8 cellular contexts compared by ENCODE assay signal in the genomic region with DNA sequence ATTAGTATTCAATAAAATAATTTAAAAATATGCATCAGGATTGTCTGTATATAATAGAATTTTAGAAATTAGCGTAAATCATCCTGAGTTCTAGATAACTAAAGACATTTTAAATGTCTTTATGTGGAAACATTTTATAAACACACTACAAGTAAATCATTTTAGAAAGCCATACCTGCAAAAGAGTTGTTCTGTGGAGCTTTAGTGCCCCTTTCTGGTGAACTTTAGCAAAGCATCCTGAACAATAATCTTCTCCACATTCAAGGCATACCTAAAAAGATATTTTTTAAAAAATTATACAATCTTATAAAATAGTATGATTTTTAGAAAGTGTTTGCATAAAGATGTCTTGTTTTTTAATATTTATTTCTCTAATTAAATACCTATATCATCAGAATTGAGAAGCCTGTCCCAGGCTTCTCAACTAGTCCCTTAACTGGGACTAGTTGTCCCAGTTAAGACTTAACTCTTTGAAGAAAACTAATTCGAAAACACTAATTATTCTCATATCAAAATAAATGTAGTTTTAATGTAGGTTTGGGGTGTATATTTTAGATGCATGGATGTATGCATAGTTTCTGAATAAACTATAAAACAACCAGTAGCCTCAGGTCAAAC. TPM values are rescaled to one million over a fixed set of nuclear protein-coding genes. Genes with fewer than 3 reads are reported as not detected.
DNase-seq lines count a peak whose midpoint lies in the region; ATAC-seq and TF ChIP-seq lines count a peak whose summit lies in the region.

No MANE protein-coding gene starts in this region.

- ATAC-seq in GM18502 (IDR thresholded peaks at IDR 0.05; ENCODE audit: poor library complexity, unreplicated experiment) (no peak), GM21529 (IDR thresholded peaks at IDR 0.05; ENCODE audit: unreplicated experiment) (no peak)

- H3K4me3 ChIP-seq in neural cell (ENCODE audit: low read length) = no peak overlapping the region

- no peak for TF ChIP-seq EP300 in neural cell (conservative IDR thresholded peaks at IDR 0.05; ENCODE audit: poor library complexity, severe bottlenecking)

- H3K36me3 ChIP-seq in neural cell (ENCODE audit: insufficient read depth, low read length) = no peaks in the 10 kb centered on the region

- no peaks in the 10 kb centered on the region for H3F3A ChIP-seq in neural cell (ENCODE audit: insufficient read depth, low read length, poor library complexity, severe bottlenecking)

- H2AFZ ChIP-seq in neural cell (ENCODE audit: low read depth, low read length) = no peak overlapping the region

- TF ChIP-seq RAD21 in neural cell (conservative IDR thresholded peaks at IDR 0.05) = peak; percentile 85

- peak; percentile 77 for TF ChIP-seq CTCF in neural cell (IDR thresholded peaks at IDR 0.05; ENCODE audit: poor library complexity, severe bottlenecking)

- H3K79me2 ChIP-seq in neural cell (replicated peaks; ENCODE audit: insufficient read depth, low read length) = no peaks in the 10 kb centered on the region

- peak; percentile 71 for DNase-seq in DMS 273 (lab: John Stamatoyannopoulos, UW; ENCODE audit: unreplicated experiment)
- no peak for DNase-seq in DMS 273 treated with DMSO at 0.1 percent for 48 hours (lab: John Stamatoyannopoulos, UW)
- DNase-seq in MV-4-11 (lab: John Stamatoyannopoulos, UW) = peak; percentile 29
- DNase-seq in astrocyte of the hippocampus (ENCODE audit: low read depth, low spot score) = peak; percentile 45
- no peak for DNase-seq in OCI-M2 (lab: John Stamatoyannopoulos, UW; ENCODE audit: unreplicated experiment)

- H3K9ac ChIP-seq in neural cell (ENCODE audit: low read length) = no peak overlapping the region

- H3K9me2 ChIP-seq in neural cell (ENCODE audit: insufficient read depth, low read length) = no peaks in the 10 kb centered on the region

- no peaks in the 10 kb centered on the region for H3K9me3 ChIP-seq in neural cell (ENCODE audit: low read length)

- H4K20me1 ChIP-seq in neural cell (ENCODE audit: insufficient read depth) = no peaks in the 10 kb centered on the region

- H3K27me3 ChIP-seq in neural cell (ENCODE audit: insufficient read depth, low read depth, low read length) = no peaks in the 10 kb centered on the region

- no peak overlapping the region for H3K4me2 ChIP-seq in neural cell (ENCODE audit: low read length)

- no peak overlapping the region for H3K27ac ChIP-seq in neural cell (ENCODE audit: low read length)

TF ChIP-seq in neural cell, 6 proteins besides CTCF, POLR2A, EP300 and RAD21:
- TF ChIP-seq TAF1 (IDR thresholded peaks at IDR 0.05; ENCODE audit: low read depth) (no peak), SMC3 (conservative IDR thresholded peaks at IDR 0.05; ENCODE audit: poor library complexity) (peak; percentile 78), POLR2AphosphoS5 (IDR thresholded peaks at IDR 0.05) (no peak), EZH2 (IDR thresholded peaks at IDR 0.05; ENCODE audit: borderline replicate concordance, insufficient read depth, low read length, poor library complexity, severe bottlenecking) (no peak), MXI1 (conservative IDR thresholded peaks at IDR 0.05; ENCODE audit: poor library complexity, severe bottlenecking) (no peak)
- TF ChIP-seq, protein P1, sequence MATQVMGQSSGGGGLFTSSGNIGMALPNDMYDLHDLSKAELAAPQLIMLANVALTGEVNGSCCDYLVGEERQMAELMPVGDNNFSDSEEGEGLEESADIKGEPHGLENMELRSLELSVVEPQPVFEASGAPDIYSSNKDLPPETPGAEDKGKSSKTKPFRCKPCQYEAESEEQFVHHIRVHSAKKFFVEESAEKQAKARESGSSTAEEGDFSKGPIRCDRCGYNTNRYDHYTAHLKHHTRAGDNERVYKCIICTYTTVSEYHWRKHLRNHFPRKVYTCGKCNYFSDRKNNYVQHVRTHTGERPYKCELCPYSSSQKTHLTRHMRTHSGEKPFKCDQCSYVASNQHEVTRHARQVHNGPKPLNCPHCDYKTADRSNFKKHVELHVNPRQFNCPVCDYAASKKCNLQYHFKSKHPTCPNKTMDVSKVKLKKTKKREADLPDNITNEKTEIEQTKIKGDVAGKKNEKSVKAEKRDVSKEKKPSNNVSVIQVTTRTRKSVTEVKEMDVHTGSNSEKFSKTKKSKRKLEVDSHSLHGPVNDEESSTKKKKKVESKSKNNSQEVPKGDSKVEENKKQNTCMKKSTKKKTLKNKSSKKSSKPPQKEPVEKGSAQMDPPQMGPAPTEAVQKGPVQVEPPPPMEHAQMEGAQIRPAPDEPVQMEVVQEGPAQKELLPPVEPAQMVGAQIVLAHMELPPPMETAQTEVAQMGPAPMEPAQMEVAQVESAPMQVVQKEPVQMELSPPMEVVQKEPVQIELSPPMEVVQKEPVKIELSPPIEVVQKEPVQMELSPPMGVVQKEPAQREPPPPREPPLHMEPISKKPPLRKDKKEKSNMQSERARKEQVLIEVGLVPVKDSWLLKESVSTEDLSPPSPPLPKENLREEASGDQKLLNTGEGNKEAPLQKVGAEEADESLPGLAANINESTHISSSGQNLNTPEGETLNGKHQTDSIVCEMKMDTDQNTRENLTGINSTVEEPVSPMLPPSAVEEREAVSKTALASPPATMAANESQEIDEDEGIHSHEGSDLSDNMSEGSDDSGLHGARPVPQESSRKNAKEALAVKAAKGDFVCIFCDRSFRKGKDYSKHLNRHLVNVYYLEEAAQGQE (IDR thresholded peaks at IDR 0.05; ENCODE audit: borderline replicate concordance) = no peak

RNA-seq across cellular contexts. Expression of gene ZBBX, which starts 29.7 kb away (rescaled TPM):
- polyA plus RNA-seq in neural cell = 2.7 TPM in 2 replicates
- 5.2 and 5.6 TPM in 2 replicates for polyA minus RNA-seq in neural cell

Comparison
In these comparisons a context has a peak if more than half of its experiments do, and no peak if none do; other contexts are left out.
1. DNase-seq: peak in DMS 273 (single experiment), MV-4-11 (single experiment) and astrocyte of the hippocampus (single experiment); none in DMS 273 treated with DMSO at 0.1 percent for 48 hours (single experiment) and OCI-M2 (single experiment).